Comparison of ENCODE assay signal across 8 cellular contexts in genomic region chr9:127578952-127579853, GRCh38. TPM values are rescaled to one million over a fixed set of nuclear protein-coding genes. Genes with fewer than 3 reads are reported as not detected.
DNase-seq lines count a peak whose midpoint lies in the region; ATAC-seq and TF ChIP-seq lines count a peak whose summit lies in the region.

No MANE protein-coding gene starts in this region.

- 0 out of 2 replicates have a peak overlapping the region, but pooled peaks have one; percentile 2 for H3K9ac ChIP-seq in iPS-20b (ENCODE audit: low read depth, low read length)
- H3K9ac ChIP-seq in MM.1S (ENCODE audit: low read length) = no peak overlapping the region

- 12 to 14% methylated on average over 10 to 21 of the region's 21 CpGs for WGBS in body of pancreas, 2 donors

- H3K27ac ChIP-seq in VCaP (peak overlapping the region; percentile 75), body of pancreas (peak overlapping the region; percentile 86 to 96 (median 91)), iPS-20b (ENCODE audit: low read length) (no peak overlapping the region), MM.1S (ENCODE audit: low read length) (no peak overlapping the region)

- no peaks in the 10 kb centered on the region for H3K36me3 ChIP-seq in body of pancreas (replicated peaks in 1 of 2; ENCODE audit: insufficient read depth in 1 of 2, low read depth in 2 of 2)
- H3K36me3 ChIP-seq in iPS-20b (ENCODE audit: insufficient read depth, low read depth, low read length) = no peaks in the 10 kb centered on the region
- no peaks in the 10 kb centered on the region for H3K36me3 ChIP-seq in MM.1S (replicated peaks; ENCODE audit: insufficient read depth, low read length)

- peak in 2 of 3 donors; percentile 62 to 68 for TF ChIP-seq POLR2A in body of pancreas (IDR thresholded peaks at IDR 0.05)

- no peak overlapping the region for H3K4me2 ChIP-seq in MM.1S (ENCODE audit: low read depth, low read length)

- ATAC-seq in body of pancreas = peak; percentile 78

- H2AFZ ChIP-seq in MM.1S (ENCODE audit: low read length) = no peak overlapping the region

- in situ Hi-C loops in GM13976 (cut with MboI; ENCODE audit: low sequenced_read_pairs, unreplicated experiment) = no loop called here
- in situ Hi-C loops in GM13977 (cut with MboI; ENCODE audit: low pct_unique_long_range_greater_than_20kb, low sequenced_read_pairs, unreplicated experiment) = loop anchor here (25.0 kb wide), 1 partner anchor 333 kb away; the partner anchor contains the start of gene ST6GALNAC4

- no peaks in the 10 kb centered on the region for H4K20me1 ChIP-seq in MM.1S (ENCODE audit: insufficient read depth, low read length)

- DNase-seq in GM13976 (ENCODE audit: low spot score) = peak; percentile 66
- DNase-seq in NCI-H2029 (lab: John Stamatoyannopoulos, UW) = peak; percentile 87
- DNase-seq in body of pancreas = peak; percentile 90 to 96 (median 94)
- peak; percentile 93 for DNase-seq in skeletal muscle cell (ENCODE audit: low read depth)
- DNase-seq in MM.1S = no peak
- DNase-seq in GM13977 (ENCODE audit: low spot score) = no peak

- H3K9me3 ChIP-seq in body of pancreas (no peaks in the 10 kb centered on the region), iPS-20b (ENCODE audit: insufficient read depth, low read depth, low read length) (no peaks in the 10 kb centered on the region), MM.1S (replicated peaks; ENCODE audit: insufficient read depth, low read length) (no peaks in the 10 kb centered on the region)

- H3K4me3 ChIP-seq in body of pancreas (no peak overlapping the region), iPS-20b (ENCODE audit: low read length) (no peak overlapping the region), skeletal muscle cell (ENCODE audit: low read depth, low read length) (peak overlapping the region; percentile 45), MM.1S (ENCODE audit: low read length) (no peak overlapping the region)

- no peaks in the 10 kb centered on the region for H3K27me3 ChIP-seq in body of pancreas
- no peaks in the 10 kb centered on the region for H3K27me3 ChIP-seq in iPS-20b (ENCODE audit: insufficient read depth, low read length)
- no peaks in the 10 kb centered on the region for H3K27me3 ChIP-seq in MM.1S (replicated peaks; ENCODE audit: insufficient read depth, low read length)

- TF ChIP-seq CTCF in GM13976 (IDR thresholded peaks at IDR 0.05; ENCODE audit: borderline replicate concordance, control extremely low read depth, extremely low read depth, insufficient read depth, missing control alignments) (no peak), VCaP (conservative IDR thresholded peaks at IDR 0.05) (no peak), body of pancreas (IDR thresholded peaks at IDR 0.05) (peak; percentile 24 to 73 (median 65)), MM.1S (IDR thresholded peaks at IDR 0.05; ENCODE audit: low read length) (no peak), GM13977 (IDR thresholded peaks at IDR 0.05; ENCODE audit: extremely low read depth, insufficient read depth, missing control alignments) (no peak)

- intact Hi-C loops in body of pancreas (cut with DNase I) = no loop called here

- H3K79me2 ChIP-seq in MM.1S (ENCODE audit: low read length) = no peaks in the 10 kb centered on the region

- no peaks in the 10 kb centered on the region for H3K9me2 ChIP-seq in MM.1S (replicated peaks; ENCODE audit: insufficient read depth, low read length)

- peaks cover 66% of the 10 kb centered on the region for H3K4me1 ChIP-seq in body of pancreas
- H3K4me1 ChIP-seq in iPS-20b (ENCODE audit: insufficient read depth, low read length) = peaks cover 8% of the 10 kb centered on the region; the same call in 1 of the 2 replicates
- no peaks in the 10 kb centered on the region for H3K4me1 ChIP-seq in MM.1S (ENCODE audit: low read length)

- no peaks in the 10 kb centered on the region for H3F3A ChIP-seq in MM.1S (ENCODE audit: insufficient read depth, low read length)

RNA-seq across cellular contexts. Expression of gene STXBP1, which starts 32.9 kb away (rescaled TPM):
- 10 to 100 TPM; 34.5 to 39.9 TPM for total RNA-seq in body of pancreas

Comparison
In these comparisons a context has a peak if more than half of its experiments do, and no peak if none do; other contexts are left out.
1. DNase-seq: peak in GM13976 (single experiment), NCI-H2029 (single experiment), body of pancreas (4 of 4) and skeletal muscle cell (single experiment); none in MM.1S (single experiment) and GM13977 (single experiment).
2. CTCF ChIP-seq: peak in body of pancreas (7 of 7); none in GM13976 (single experiment), VCaP (single experiment), MM.1S (single experiment) and GM13977 (single experiment).
3. H3K27ac ChIP-seq: peak in VCaP (single experiment) and body of pancreas (4 of 4); none in iPS-20b (single experiment) and MM.1S (single experiment).